9 cellular contexts compared by ENCODE assay signal in genomic region chr2:11998218-11998617, GRCh38.
DNase-seq lines count a peak whose midpoint lies in the region; ATAC-seq, FAIRE-seq and TF ChIP-seq lines count a peak whose summit lies in the region.
"Had no signal": no experiment of that assay in that cellular context is flagged by ENCODE, and none has a peak within 500 bp of the region (broad histone marks: within the 10 kb centered on the region; RNA-seq: fewer than 3 reads in every experiment).

No MANE protein-coding gene starts in this region.

- TF ChIP-seq POLR2A in H54 (IDR thresholded peaks at IDR 0.05; ENCODE audit: low read depth, low read length): no peak

- no peak for FAIRE-seq in H54 (lab: Jason Lieb, UNC)

- intact Hi-C loops in Right ventricle myocardium inferior (cut with DNase I): no loop called here

- DNase-seq in AG10803 (ENCODE audit: low read depth): peak; percentile 67
- DNase-seq in cardiac fibroblast (ENCODE audit: low read depth in 2 of 2): peak; percentile 37 to 43
- no peak for DNase-seq in Right ventricle myocardium inferior (ENCODE audit: missing footprints)
- DNase-seq in NCI-H187 (lab: John Stamatoyannopoulos, UW): no peak
- no peak for DNase-seq in H54 (ENCODE audit: insufficient read length, low spot score)
- DNase-seq in NCI-H226: no peak

- TF ChIP-seq CTCF in AG10803 (conservative IDR thresholded peaks at IDR 0.05; ENCODE audit: low read length): no peak
- TF ChIP-seq CTCF in cardiac fibroblast (IDR thresholded peaks at IDR 0.05; ENCODE audit: low read depth, low read length): no peak

- ATAC-seq in GM18873 (IDR thresholded peaks at IDR 0.05; ENCODE audit: low FRiP score, unreplicated experiment) (peak; percentile 73), HG03521 (IDR thresholded peaks at IDR 0.05; ENCODE audit: unreplicated experiment) (peak; percentile 75), Right ventricle myocardium inferior (no peak)

- no peak overlapping the region for H3K4me3 ChIP-seq in AG10803 (ENCODE audit: low read length)
- no peak overlapping the region for H3K4me3 ChIP-seq in cardiac fibroblast (replicated peaks in 1 of 2; ENCODE audit: low read depth in 2 of 2, low read length in 2 of 2)
- H3K4me3 ChIP-seq: suprapubic skin had no signal

Comparison
In these comparisons a context has a peak if more than half of its experiments do, and no peak if none do; other contexts are left out.
1. DNase-seq: peak in AG10803 (single experiment) and cardiac fibroblast (2 of 2); none in Right ventricle myocardium inferior (single experiment), NCI-H187 (0 of 2), H54 (single experiment) and NCI-H226 (single experiment).